In genomic region chr2:192190474-192190873, GRCh38 we compare ENCODE assay signal across 11 cellular contexts. TPM values are rescaled to one million over a fixed set of nuclear protein-coding genes. Genes with fewer than 3 reads are reported as not detected.
DNase-seq lines count a peak whose midpoint lies in the region; ATAC-seq, FAIRE-seq and TF ChIP-seq lines count a peak whose summit lies in the region.
"Had no signal": no experiment of that assay in that cellular context is flagged by ENCODE, and none has a peak within 500 bp of the region (broad histone marks: within the 10 kb centered on the region; RNA-seq: fewer than 3 reads in every experiment).

No MANE protein-coding gene starts in this region.

- H3K4me2 ChIP-seq in Loucy (ENCODE audit: low read depth, low read length, poor library complexity, severe bottlenecking) (no peak overlapping the region), osteoblast (ENCODE audit: insufficient read depth, low read length) (no peak overlapping the region)

- H3K4me1 ChIP-seq in Loucy (ENCODE audit: insufficient read depth, low read length, poor library complexity, severe bottlenecking) = no peaks in the 10 kb centered on the region
- peaks cover 7% of the 10 kb centered on the region for H3K4me1 ChIP-seq in osteoblast (ENCODE audit: insufficient read depth, low read length)

- no peak overlapping the region for H3K4me3 ChIP-seq in Loucy (ENCODE audit: low read length, poor library complexity, severe bottlenecking)
- no peak overlapping the region for H3K4me3 ChIP-seq in bronchial epithelial cell (ENCODE audit: low read depth, low read length)
- no peak overlapping the region for H3K4me3 ChIP-seq in osteoblast (ENCODE audit: insufficient read depth, low read length)

- no peaks in the 10 kb centered on the region for H3F3A ChIP-seq in Loucy (ENCODE audit: low read depth)

- ATAC-seq in HG03342 (IDR thresholded peaks at IDR 0.05; ENCODE audit: unreplicated experiment) = no peak
- ATAC-seq: naive thymus-derived CD4-positive, alpha-beta T cell had no signal

- H3K27me3 ChIP-seq in Loucy (ENCODE audit: insufficient read depth, low read length, poor library complexity, severe bottlenecking) (no peaks in the 10 kb centered on the region), bronchial epithelial cell (ENCODE audit: control insufficient read depth, insufficient read depth, low read length) (peaks cover 27% of the 10 kb centered on the region), osteoblast (ENCODE audit: insufficient read depth, low read length) (peaks cover 60% of the 10 kb centered on the region)

- H2AFZ ChIP-seq in Loucy (ENCODE audit: low read length) (no peak overlapping the region), osteoblast (ENCODE audit: low read length) (no peak overlapping the region)

- FAIRE-seq in bronchial epithelial cell (lab: Jason Lieb, UNC) = no peak

- H3K79me2 ChIP-seq in Loucy (ENCODE audit: insufficient read depth, low read length) = no peaks in the 10 kb centered on the region
- no peaks in the 10 kb centered on the region for H3K79me2 ChIP-seq in osteoblast (ENCODE audit: insufficient read depth, low read length)

- H3K9me3 ChIP-seq in Loucy (ENCODE audit: insufficient read depth, low read depth, low read length) (no peaks in the 10 kb centered on the region), osteoblast (ENCODE audit: low read depth, low read length) (no peaks in the 10 kb centered on the region)

- intact Hi-C loops in head of caudate nucleus (cut with DNase I) = no loop called here

- H3K9ac ChIP-seq in Loucy (ENCODE audit: low read depth, low read length, poor library complexity, severe bottlenecking) = no peak overlapping the region

- no peak overlapping the region for H3K27ac ChIP-seq in osteoblast (ENCODE audit: low read depth, low read length)

- DNase-seq in NCI-H146 (lab: John Stamatoyannopoulos, UW) = peak; percentile 6
- DNase-seq in NCI-H146 treated with DMSO at 0.1 percent for 48 hours (lab: John Stamatoyannopoulos, UW; ENCODE audit: unreplicated experiment) = no peak
- DNase-seq in bronchial epithelial cell (ENCODE audit: low read depth) = peak; percentile 42
- DNase-seq in osteoblast (ENCODE audit: insufficient read length, low spot score, missing footprints) = peak; percentile 80
- no peak for DNase-seq in head of caudate nucleus
- no peak for DNase-seq in ecto neural progenitor cell (ENCODE audit: low spot score)
- DNase-seq: activated T-cell treated with anti-CD3 and anti-CD28 coated beads, Interleukin-2, amount 50 U/mL, for 24 hours; CD4-positive, alpha-beta memory T cell; naive thymus-derived CD4-positive, alpha-beta T cell had no signal

- H3K36me3 ChIP-seq in Loucy (ENCODE audit: insufficient read depth, low read length) (no peaks in the 10 kb centered on the region), bronchial epithelial cell (ENCODE audit: control insufficient read depth, insufficient read depth, low read length) (no peaks in the 10 kb centered on the region), osteoblast (ENCODE audit: insufficient read depth, low read length) (no peaks in the 10 kb centered on the region)

- no peaks in the 10 kb centered on the region for H3K9me2 ChIP-seq in Loucy (replicated peaks; ENCODE audit: low read depth, low read length)

- no peaks in the 10 kb centered on the region for H4K20me1 ChIP-seq in Loucy (ENCODE audit: insufficient read depth, low read length, poor library complexity, severe bottlenecking)
- H4K20me1 ChIP-seq in osteoblast (ENCODE audit: insufficient read depth, low read length) = no peaks in the 10 kb centered on the region

- TF ChIP-seq CTCF in Loucy (conservative IDR thresholded peaks at IDR 0.05; ENCODE audit: low read length) (peak; percentile 71), bronchial epithelial cell (IDR thresholded peaks at IDR 0.05; ENCODE audit: insufficient read depth, low read length, severe bottlenecking) (peak; percentile 32), osteoblast (IDR thresholded peaks at IDR 0.05; ENCODE audit: extremely low read depth, low read depth, low read length) (peak; percentile 62)

RNA-seq across cellular contexts. Expression of gene TMEFF2, which starts 4.3 kb away (rescaled TPM):
- total RNA-seq in bronchial epithelial cell (not detected in 2 replicates), osteoblast (under 0.01 TPM in 2 replicates)
- total RNA-seq: CD4-positive, alpha-beta memory T cell; naive thymus-derived CD4-positive, alpha-beta T cell had no signal

Comparison
In these comparisons a context has a peak if more than half of its experiments do, and no peak if none do; other contexts are left out.
1. DNase-seq: peak in NCI-H146 (single experiment), bronchial epithelial cell (single experiment) and osteoblast (single experiment); none in NCI-H146 treated with DMSO at 0.1 percent for 48 hours (single experiment), head of caudate nucleus (0 of 42) and ecto neural progenitor cell (single experiment).
2. Peak in every context shown above with its lines, with median percentiles within 50 percentile points of each other: CTCF ChIP-seq.